In genomic region chr12:54385251-54385914, GRCh38 we compare ENCODE assay signal across 9 cellular contexts. TPM values are rescaled to one million over a fixed set of nuclear protein-coding genes. Genes with fewer than 3 reads are reported as not detected.
A peak's percentile ranks its signal among the peaks of the same experiment; 100 is the strongest.
DNase-seq lines count a peak whose midpoint lies in the region; ATAC-seq and TF ChIP-seq lines count a peak whose summit lies in the region.
"Had no signal": no experiment of that assay in that cellular context is flagged by ENCODE, and none has a peak within 500 bp of the region (broad histone marks: within the 10 kb centered on the region; RNA-seq: fewer than 3 reads in every experiment).

No MANE protein-coding gene starts in this region.

- H3K4me3 ChIP-seq in endodermal cell (ENCODE audit: low read length) (no peak overlapping the region), gastrocnemius medialis (peak overlapping the region; percentile 31 to 45 (median 37))

- peak overlapping the region; percentile 19 for H3K4me3 Mint-ChIP-seq in endodermal cell
- no peak overlapping the region for H3K4me3 Mint-ChIP-seq in activated CD4-positive, alpha-beta T cell treated with anti-CD3 and anti-CD28 coated beads, Interleukin-2, amount 10 ng/mL, durations not matched to agents 24 days and 14 days
- H3K4me3 Mint-ChIP-seq: T-helper 17 cell had no signal

- H3K27ac Mint-ChIP-seq in endodermal cell: no peak overlapping the region
- H3K27ac Mint-ChIP-seq in activated CD4-positive, alpha-beta T cell treated with anti-CD3 and anti-CD28 coated beads, Interleukin-2, amount 10 ng/mL, durations not matched to agents 24 days and 14 days: no peak overlapping the region
- H3K27ac Mint-ChIP-seq: T-helper 17 cell had no signal

- H3K27me3 ChIP-seq in endodermal cell (ENCODE audit: control insufficient read depth, insufficient read depth, low read length, poor library complexity, severe bottlenecking) (no peaks in the 10 kb centered on the region), gastrocnemius medialis (no peaks in the 10 kb centered on the region)

- H3K9me3 ChIP-seq in endodermal cell (ENCODE audit: control insufficient read depth, low read length): no peaks in the 10 kb centered on the region
- no peaks in the 10 kb centered on the region for H3K9me3 ChIP-seq in gastrocnemius medialis

- DNase-seq in endodermal cell (peak; percentile 79), gastrocnemius medialis (no peak), AG08395 (ENCODE audit: low spot score) (no peak), OCI-M2 (lab: John Stamatoyannopoulos, UW; ENCODE audit: unreplicated experiment) (no peak)
- DNase-seq in activated CD4-positive, alpha-beta T cell treated with anti-CD3 and anti-CD28 coated beads, Interleukin-2, amount 10 ng/mL, durations not matched to agents 24 days and 14 days: no peak
- DNase-seq: T-helper 17 cell had no signal

- TF ChIP-seq POLR2A in gastrocnemius medialis (IDR thresholded peaks at IDR 0.05): peak in 1 of 2 donors; percentile 59

- no peaks in the 10 kb centered on the region for H3K9me3 Mint-ChIP-seq in endodermal cell
- H3K9me3 Mint-ChIP-seq in activated CD4-positive, alpha-beta T cell treated with anti-CD3 and anti-CD28 coated beads, Interleukin-2, amount 10 ng/mL, durations not matched to agents 24 days and 14 days: no peaks in the 10 kb centered on the region

- peaks cover 2% of the 10 kb centered on the region for H3K27me3 Mint-ChIP-seq in endodermal cell (ENCODE audit: insufficient read depth)
- H3K27me3 Mint-ChIP-seq in activated CD4-positive, alpha-beta T cell treated with anti-CD3 and anti-CD28 coated beads, Interleukin-2, amount 10 ng/mL, durations not matched to agents 24 days and 14 days: no peaks in the 10 kb centered on the region
- H3K27me3 Mint-ChIP-seq: T-helper 17 cell had no signal

- TF ChIP-seq CTCF in endodermal cell (conservative IDR thresholded peaks at IDR 0.05) (no peak), gastrocnemius medialis (IDR thresholded peaks at IDR 0.05 in 4 of 5, conservative IDR thresholded peaks at IDR 0.05 in 1 of 5) (no peak)

- peaks cover 54% of the 10 kb centered on the region for H3K4me1 Mint-ChIP-seq in endodermal cell
- peaks cover 11% of the 10 kb centered on the region for H3K4me1 Mint-ChIP-seq in activated CD4-positive, alpha-beta T cell treated with anti-CD3 and anti-CD28 coated beads, Interleukin-2, amount 10 ng/mL, durations not matched to agents 24 days and 14 days

- intact Hi-C loops in gastrocnemius medialis (cut with DNase I; ENCODE audit: low total_unique reads): no loop called here
- intact Hi-C loops in activated CD4-positive, alpha-beta T cell treated with anti-CD3 and anti-CD28 coated beads, Interleukin-2, amount 10 ng/mL, durations not matched to agents 24 days and 14 days (cut with micrococcal nuclease): no loop called here

- WGBS in endodermal cell (ENCODE audit: insufficient coverage in 1 of 2, insufficient read length in 1 of 2), 2 experiments: 46 to 50% methylated on average over 8 to 10 of the region's 10 CpGs

- H3K36me3 ChIP-seq in endodermal cell (ENCODE audit: control insufficient read depth, insufficient read depth, low read length) (no peaks in the 10 kb centered on the region), gastrocnemius medialis (no peaks in the 10 kb centered on the region)

- no peak overlapping the region for H3K27ac ChIP-seq in endodermal cell (ENCODE audit: low read depth, low read length)
- peak overlapping the region; percentile 50 to 78 (median 64) for H3K27ac ChIP-seq in gastrocnemius medialis

- ATAC-seq in GM19023 (IDR thresholded peaks at IDR 0.05; ENCODE audit: unreplicated experiment) (peak; percentile 39), HG03442 (IDR thresholded peaks at IDR 0.05; ENCODE audit: unreplicated experiment) (peak; percentile 52), gastrocnemius medialis (peak; percentile 23 to 49), GM21381 (IDR thresholded peaks at IDR 0.05; ENCODE audit: unreplicated experiment) (no peak)

- H3K9ac ChIP-seq in endodermal cell (ENCODE audit: extremely low read depth, low read length, poor library complexity, severe bottlenecking): no peak overlapping the region

- H3K4me1 ChIP-seq in endodermal cell (ENCODE audit: control insufficient read depth, insufficient read depth, low read length): peaks cover 27% of the 10 kb centered on the region
- peaks cover 35 to 57% of the 10 kb centered on the region in 2 donors for H3K4me1 ChIP-seq in gastrocnemius medialis

- H3K36me3 Mint-ChIP-seq in endodermal cell (ENCODE audit: low read depth): peaks cover 6% of the 10 kb centered on the region
- H3K36me3 Mint-ChIP-seq in activated CD4-positive, alpha-beta T cell treated with anti-CD3 and anti-CD28 coated beads, Interleukin-2, amount 10 ng/mL, durations not matched to agents 24 days and 14 days (ENCODE audit: low read depth): no peaks in the 10 kb centered on the region

- in situ Hi-C loops in gastrocnemius medialis (cut with MboI; ENCODE audit: low sequenced_read_pairs in 4 of 4): no loop called here

RNA-seq across cellular contexts. Expression of gene ZNF385A, which starts 0.8 kb away (rescaled TPM):
- total RNA-seq in endodermal cell (10 to 100 TPM; 10.5 to 16.3 TPM), gastrocnemius medialis (10 to 100 TPM in 3 of 4 donors, 1 to 10 TPM in 1; 3.3 to 21.0 (median 18.3) TPM)
- 39.3 TPM for polyA plus RNA-seq in endodermal cell (2013, experiment 1 of 2)
- polyA plus RNA-seq in endodermal cell (2013, experiment 2 of 2): 35.5 TPM
- total RNA-seq in activated CD4-positive, alpha-beta T cell treated with anti-CD3 and anti-CD28 coated beads, Interleukin-2, amount 10 ng/mL, durations not matched to agents 24 days and 14 days: 0.84 and 1.2 TPM in 2 replicates

RNA-seq across cellular contexts. Expression of gene GPR84, which starts 21.1 kb away (rescaled TPM):
- total RNA-seq in endodermal cell (not detected), gastrocnemius medialis (under 1 TPM in 2 of 4 donors, not detected in 2; 0.49 to 0.51 TPM)
- 0.11 TPM for polyA plus RNA-seq in endodermal cell (2013, experiment 1 of 2)
- polyA plus RNA-seq in endodermal cell (2013, experiment 2 of 2): not detected
- 1.5 TPM in 2 replicates for total RNA-seq in activated CD4-positive, alpha-beta T cell treated with anti-CD3 and anti-CD28 coated beads, Interleukin-2, amount 10 ng/mL, durations not matched to agents 24 days and 14 days

RNA-seq across cellular contexts. Expression of gene ITGA5, which starts 33.7 kb away (rescaled TPM):
- total RNA-seq in endodermal cell (100 to 1,000 TPM; 189 to 243 TPM), gastrocnemius medialis (10 to 100 TPM; 26.5 to 34.1 (median 30.9) TPM)
- 71.1 TPM for polyA plus RNA-seq in endodermal cell (2013, experiment 1 of 2)
- 77.0 TPM for polyA plus RNA-seq in endodermal cell (2013, experiment 2 of 2)
- 43.9 and 48.0 TPM in 2 replicates for total RNA-seq in activated CD4-positive, alpha-beta T cell treated with anti-CD3 and anti-CD28 coated beads, Interleukin-2, amount 10 ng/mL, durations not matched to agents 24 days and 14 days
